In genomic region chr12:12358528-12358927, GRCh38 we compare ENCODE assay signal across 1 cellular context.
TF ChIP-seq lines count a peak whose summit lies in the region.

No MANE protein-coding gene starts in this region.

TF ChIP-seq in H1, 55 proteins besides CTCF, POLR2A, EP300 and RAD21:
- no peak for TF ChIP-seq BRCA1 (IDR thresholded peaks at IDR 0.05; ENCODE audit: low read depth, low read length)
TF ChIP-seq in H1: peak in this region for 0.
